Comparison of ENCODE assay signal across 2 cellular contexts in genomic region chr22:46193898-46194310, GRCh38.
TF ChIP-seq lines count a peak whose summit lies in the region.

No MANE protein-coding gene starts in this region.

TF ChIP-seq in liver, 16 proteins besides CTCF, POLR2A, EP300 and RAD21:
- TF ChIP-seq GABPA (IDR thresholded peaks at IDR 0.05 in 1 of 2, conservative IDR thresholded peaks at IDR 0.05 in 1 of 2): no peak
- TF ChIP-seq YY1 (IDR thresholded peaks at IDR 0.05): no peak
- TF ChIP-seq REST (IDR thresholded peaks at IDR 0.05): peak; percentile 96
- TF ChIP-seq HNF4A (conservative IDR thresholded peaks at IDR 0.05): peak in 1 of 2 donors; percentile 43
- no peak for TF ChIP-seq FOXA2 (IDR thresholded peaks at IDR 0.05)
- no peak for TF ChIP-seq ZBTB33 (IDR thresholded peaks at IDR 0.05)
- no peak for TF ChIP-seq NR2F2 (IDR thresholded peaks at IDR 0.05)
- TF ChIP-seq MAX (IDR thresholded peaks at IDR 0.05): peak; percentile 26
- TF ChIP-seq SP1 (IDR thresholded peaks at IDR 0.05): no peak
- TF ChIP-seq EGR1 (IDR thresholded peaks at IDR 0.05; ENCODE audit: low read depth in 2 of 2): no peak
- peak in 1 of 2 donors; percentile 55 for TF ChIP-seq RXRA (IDR thresholded peaks at IDR 0.05)
- peak in 1 of 2 donors; percentile 11 for TF ChIP-seq JUND (IDR thresholded peaks at IDR 0.05)
- no peak for TF ChIP-seq HNF4G (IDR thresholded peaks at IDR 0.05)
- TF ChIP-seq ATF3 (IDR thresholded peaks at IDR 0.05): no peak
- no peak for TF ChIP-seq FOXA1 (IDR thresholded peaks at IDR 0.05)
- TF ChIP-seq TAF1 (conservative IDR thresholded peaks at IDR 0.05): no peak

TF ChIP-seq in HepG2, 621 proteins besides CTCF, POLR2A, EP300 and RAD21:
- TF ChIP-seq ZNF136 (CRISPR knock-in tag; IDR thresholded peaks at IDR 0.05; ENCODE audit: low read depth) (no peak), NONO (IDR thresholded peaks at IDR 0.05) (no peak), NONO (CRISPR knock-in tag; conservative IDR thresholded peaks at IDR 0.05) (no peak), ZNF180 (CRISPR knock-in tag; IDR thresholded peaks at IDR 0.05; ENCODE audit: borderline replicate concordance, low read depth) (no peak), ZSCAN9 (CRISPR knock-in tag; IDR thresholded peaks at IDR 0.05; ENCODE audit: borderline replicate concordance) (no peak), SAFB2 (CRISPR knock-in tag; IDR thresholded peaks at IDR 0.05; ENCODE audit: borderline replicate concordance, low read depth) (no peak), BRCA1 (CRISPR knock-in tag; IDR thresholded peaks at IDR 0.05) (no peak), ZNF562 (CRISPR knock-in tag; IDR thresholded peaks at IDR 0.05; ENCODE audit: borderline replicate concordance) (no peak), SIX4 (CRISPR knock-in tag; IDR thresholded peaks at IDR 0.05) (no peak), CEBPZ (IDR thresholded peaks at IDR 0.05; ENCODE audit: low read length) (no peak), KMT2A (CRISPR knock-in tag; IDR thresholded peaks at IDR 0.05) (no peak), ZSCAN25 (CRISPR knock-in tag; IDR thresholded peaks at IDR 0.05) (no peak)
